ENCODE assay signal across 28 cellular contexts in the genomic region with DNA sequence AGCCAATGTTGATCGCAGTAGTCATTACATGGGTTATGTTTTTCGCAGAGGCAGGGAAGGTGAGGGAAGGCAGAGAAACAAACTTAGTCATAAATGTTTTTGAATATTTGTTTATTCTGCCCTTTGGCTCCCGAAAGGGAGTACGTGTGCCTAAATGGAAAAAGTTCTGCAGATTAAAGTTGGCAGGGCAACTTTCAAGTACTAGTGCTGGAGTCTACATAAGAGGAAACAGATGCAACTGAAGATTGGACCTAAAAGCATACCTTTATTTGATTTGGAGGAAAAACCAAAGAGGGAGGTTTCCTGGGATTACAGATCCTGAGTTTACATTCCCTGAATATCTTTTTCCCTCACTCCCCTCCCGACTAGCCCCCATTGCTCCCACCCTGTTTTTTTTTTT. TPM values are rescaled to one million over a fixed set of nuclear protein-coding genes. Genes with fewer than 3 reads are reported as not detected.
DNase-seq lines count a peak whose midpoint lies in the region; ATAC-seq and TF ChIP-seq lines count a peak whose summit lies in the region.
"Had no signal": no experiment of that assay in that cellular context is flagged by ENCODE, and none has a peak within 500 bp of the region (broad histone marks: within the 10 kb centered on the region; RNA-seq: fewer than 3 reads in every experiment).

No MANE protein-coding gene starts in this region.

- peak overlapping the region in 1 of 12 donors; percentile 8 for H3K4me3 ChIP-seq in heart left ventricle
- peak overlapping the region; percentile 9 for H3K4me3 ChIP-seq in right cardiac atrium (ENCODE audit: low read length)
- H3K4me3 ChIP-seq in gastrocnemius medialis, result no peak overlapping the region
- no peak overlapping the region for H3K4me3 ChIP-seq in A673 (ENCODE audit: low read depth, low read length, poor library complexity, severe bottlenecking)
- H3K4me3 ChIP-seq: ovary, sigmoid colon had no signal

- DNase-seq in heart left ventricle, result no peak
- no peak for DNase-seq in Right ventricle myocardium inferior (ENCODE audit: missing footprints)
- DNase-seq in WTC11 (ENCODE audit: low spot score), result no peak
- no peak for DNase-seq in right cardiac atrium
- DNase-seq in gastrocnemius medialis, result no peak
- DNase-seq in A673 (ENCODE audit: low spot score), result no peak
- no peak for DNase-seq in activated naive CD8-positive, alpha-beta T cell treated with anti-CD3 and anti-CD28 coated beads, Interleukin-2, amount 50 U/mL, for 24 hours
- DNase-seq: activated CD8-positive, alpha-beta T cell treated with anti-CD3 and anti-CD28 coated beads, Interleukin-2, amount 10 ng/mL, durations not matched to agents 7 days and 5 days; activated naive CD4-positive, alpha-beta T cell treated with anti-CD3 and anti-CD28 coated beads for 36 hours; activated T-cell treated with anti-CD3 and anti-CD28 coated beads, Interleukin-2, amount 50 U/mL, for 24 hours; aorta; BE2C; Calu3; EL; H7; mesenchymal stem cell; naive thymus-derived CD4-positive, alpha-beta T cell; NCI-H146; NCI-H526; ovary; sigmoid colon; SK-N-SH; stimulated activated CD8-positive, alpha-beta memory T cell treated with anti-CD3 and anti-CD28 coated beads, Interleukin-4, amount 100 ng/mL, for 48 hours; T1000 had no signal

- CTCF ChIA-PET in WTC11 (lab: Charles Lee), result interaction anchor here (1.0 to 2.1 kb wide), 2 partner anchors 109 to 119 kb away, joined by 4 to 5 read pairs; no protein-coding TSS in a partner anchor
- CTCF ChIA-PET in A673 (lab: Charles Lee), result no interaction called here

- TF ChIP-seq CTCF in heart left ventricle (IDR thresholded peaks at IDR 0.05), result no peak
- no peak for TF ChIP-seq CTCF in WTC11 (IDR thresholded peaks at IDR 0.05)
- no peak for TF ChIP-seq CTCF in gastrocnemius medialis (IDR thresholded peaks at IDR 0.05 in 4 of 5, conservative IDR thresholded peaks at IDR 0.05 in 1 of 5)
- TF ChIP-seq CTCF in A673 (conservative IDR thresholded peaks at IDR 0.05; ENCODE audit: low read depth, low read length), result no peak

- POLR2A ChIA-PET in WTC11 (lab: Charles Lee) (no interaction called here), A673 (lab: Charles Lee; ENCODE audit: low non-redundant PET) (no interaction called here)

- intact Hi-C loops in heart left ventricle (cut with DNase I) (loop anchor here in 4 of 10 donors (5.0 to 10.0 kb wide), 3 partner anchors 36 to 111 kb away; no protein-coding TSS in a partner anchor), Right ventricle myocardium inferior (cut with DNase I) (loop anchor here (2.0 kb wide), 1 partner anchor 51 kb away; no protein-coding TSS in a partner anchor), right cardiac atrium (cut with DNase I) (no loop called here), gastrocnemius medialis (cut with DNase I; ENCODE audit: low total_unique reads) (loop anchor here (5.0 to 10.0 kb wide), 2 partner anchors 51 to 111 kb away; no protein-coding TSS in a partner anchor), A673 (cut with micrococcal nuclease; ENCODE audit: unreplicated experiment) (no loop called here)

- TF ChIP-seq POLR2A in heart left ventricle (IDR thresholded peaks at IDR 0.05) (no peak), gastrocnemius medialis (IDR thresholded peaks at IDR 0.05) (no peak)

- H3K4me1 ChIP-seq in heart left ventricle, result peaks cover 3 to 79% (median 50%) of the 10 kb centered on the region in 12 donors
- peaks cover 7% of the 10 kb centered on the region for H3K4me1 ChIP-seq in right cardiac atrium (ENCODE audit: control insufficient read depth, insufficient read depth, low read length)
- H3K4me1 ChIP-seq in gastrocnemius medialis, result peaks cover 55 to 64% of the 10 kb centered on the region in 2 donors
- peaks cover 46% of the 10 kb centered on the region for H3K4me1 ChIP-seq in A673 (ENCODE audit: insufficient read depth, low read length, poor library complexity, severe bottlenecking)
- H3K4me1 ChIP-seq: BE2C had no signal

- H3K27me3 ChIP-seq in heart left ventricle (no peaks in the 10 kb centered on the region), right cardiac atrium (ENCODE audit: control insufficient read depth, insufficient read depth) (no peaks in the 10 kb centered on the region), gastrocnemius medialis (no peaks in the 10 kb centered on the region), A673 (replicated peaks; ENCODE audit: insufficient read depth, low read depth, low read length, poor library complexity) (no peaks in the 10 kb centered on the region)
- H3K27me3 ChIP-seq: BE2C, ovary, sigmoid colon had no signal

- peak overlapping the region; percentile 91 for H3K27ac Mint-ChIP-seq in WTC11
- H3K27ac Mint-ChIP-seq in activated naive CD8-positive, alpha-beta T cell treated with anti-CD3 and anti-CD28 coated beads, Interleukin-2, amount 50 U/mL, for 24 hours, result no peak overlapping the region
- H3K27ac Mint-ChIP-seq: activated CD8-positive, alpha-beta T cell treated with anti-CD3 and anti-CD28 coated beads, Interleukin-2, amount 10 ng/mL, durations not matched to agents 7 days and 5 days; activated naive CD4-positive, alpha-beta T cell treated with anti-CD3 and anti-CD28 coated beads for 36 hours; activated T-cell treated with anti-CD3 and anti-CD28 coated beads, Interleukin-2, amount 50 U/mL, for 24 hours; naive thymus-derived CD4-positive, alpha-beta T cell had no signal

- in situ Hi-C loops in gastrocnemius medialis (cut with MboI; ENCODE audit: low sequenced_read_pairs in 4 of 4), result no loop called here

- H3K9me3 ChIP-seq in heart left ventricle (no peaks in the 10 kb centered on the region), right cardiac atrium (ENCODE audit: control insufficient read depth, low read length) (no peaks in the 10 kb centered on the region), gastrocnemius medialis (no peaks in the 10 kb centered on the region), A673 (ENCODE audit: low read depth, low read length, poor library complexity, severe bottlenecking) (no peaks in the 10 kb centered on the region)
- H3K9me3 ChIP-seq: BE2C, ovary, sigmoid colon, SK-N-SH had no signal

- no peaks in the 10 kb centered on the region for H3K9me3 Mint-ChIP-seq in WTC11
- no peaks in the 10 kb centered on the region for H3K9me3 Mint-ChIP-seq in activated naive CD8-positive, alpha-beta T cell treated with anti-CD3 and anti-CD28 coated beads, Interleukin-2, amount 50 U/mL, for 24 hours
- H3K9me3 Mint-ChIP-seq: activated naive CD4-positive, alpha-beta T cell treated with anti-CD3 and anti-CD28 coated beads for 36 hours; activated T-cell treated with anti-CD3 and anti-CD28 coated beads, Interleukin-2, amount 50 U/mL, for 24 hours; central memory CD8-positive, alpha-beta T cell; naive thymus-derived CD4-positive, alpha-beta T cell had no signal

- ATAC-seq in heart left ventricle (peak in 1 of 4 donors; percentile 17), Right ventricle myocardium inferior (no peak), WTC11 (no peak), right cardiac atrium (peak; percentile 30 to 65), gastrocnemius medialis (no peak), GM21717 (IDR thresholded peaks at IDR 0.05; ENCODE audit: unreplicated experiment) (no peak)
- no peak for ATAC-seq in activated naive CD8-positive, alpha-beta T cell treated with anti-CD3 and anti-CD28 coated beads, Interleukin-2, amount 50 U/mL, for 24 hours
- ATAC-seq: activated CD4-positive, CD25-positive, alpha-beta regulatory T cell treated with anti-CD3 and anti-CD28 coated beads, Interleukin-2, amount 50 U/mL, for 24 hours; activated CD8-positive, alpha-beta T cell treated with anti-CD3 and anti-CD28 coated beads, Interleukin-2, amount 10 ng/mL, durations not matched to agents 7 days and 5 days; esophagus mucosa; naive thymus-derived CD4-positive, alpha-beta T cell had no signal

- H3K36me3 ChIP-seq in heart left ventricle, result peaks cover 0 to 23% (median 0%) of the 10 kb centered on the region in 9 donors
- H3K36me3 ChIP-seq in gastrocnemius medialis, result no peaks in the 10 kb centered on the region
- H3K36me3 ChIP-seq in A673 (ENCODE audit: insufficient read depth, low read length, poor library complexity, severe bottlenecking), result peaks cover 52% of the 10 kb centered on the region
- H3K36me3 ChIP-seq: ovary, sigmoid colon had no signal

- peaks cover 67% of the 10 kb centered on the region for H3K4me1 Mint-ChIP-seq in WTC11
- H3K4me1 Mint-ChIP-seq in activated naive CD8-positive, alpha-beta T cell treated with anti-CD3 and anti-CD28 coated beads, Interleukin-2, amount 50 U/mL, for 24 hours, result peaks cover 47% of the 10 kb centered on the region

- peaks cover 35% of the 10 kb centered on the region for H3K36me3 Mint-ChIP-seq in WTC11
- H3K36me3 Mint-ChIP-seq in activated naive CD8-positive, alpha-beta T cell treated with anti-CD3 and anti-CD28 coated beads, Interleukin-2, amount 50 U/mL, for 24 hours (ENCODE audit: low read depth), result peaks cover 50% of the 10 kb centered on the region

- peak overlapping the region; percentile 32; the same call in 1 of the 2 replicates for H3K4me3 Mint-ChIP-seq in WTC11
- H3K4me3 Mint-ChIP-seq in activated naive CD8-positive, alpha-beta T cell treated with anti-CD3 and anti-CD28 coated beads, Interleukin-2, amount 50 U/mL, for 24 hours, result no peak overlapping the region
- H3K4me3 Mint-ChIP-seq: activated CD8-positive, alpha-beta T cell treated with anti-CD3 and anti-CD28 coated beads, Interleukin-2, amount 10 ng/mL, durations not matched to agents 7 days and 5 days; activated naive CD4-positive, alpha-beta T cell treated with anti-CD3 and anti-CD28 coated beads for 36 hours; activated T-cell treated with anti-CD3 and anti-CD28 coated beads, Interleukin-2, amount 50 U/mL, for 24 hours; central memory CD8-positive, alpha-beta T cell had no signal

- H3K27ac ChIP-seq in heart left ventricle, result peak overlapping the region; percentile 35 to 87 (median 77)
- peak overlapping the region; percentile 68 for H3K27ac ChIP-seq in right cardiac atrium (ENCODE audit: low read length)
- H3K27ac ChIP-seq in gastrocnemius medialis, result peak overlapping the region in 3 of 4 donors; percentile 4 to 85 (median 16)
- no peak overlapping the region for H3K27ac ChIP-seq in A673 (ENCODE audit: low read depth, low read length, poor library complexity, severe bottlenecking)
- H3K27ac ChIP-seq: ovary had no signal

- no TSS peak for BruUV-seq in A673 (replicated peaks; lab: Mats Ljungman, UMichigan)

- WGBS in heart left ventricle, 4 donors, result 34 to 52% (median 46%) methylated on average over 5 of the region's 5 CpGs
- 53% methylated on average over 5 of the region's 5 CpGs for WGBS in right cardiac atrium

- no peaks in the 10 kb centered on the region for H3K27me3 Mint-ChIP-seq in WTC11 (ENCODE audit: low read depth)
- H3K27me3 Mint-ChIP-seq in activated naive CD8-positive, alpha-beta T cell treated with anti-CD3 and anti-CD28 coated beads, Interleukin-2, amount 50 U/mL, for 24 hours, result no peaks in the 10 kb centered on the region
- H3K27me3 Mint-ChIP-seq: activated T-cell treated with anti-CD3 and anti-CD28 coated beads, Interleukin-2, amount 50 U/mL, for 24 hours; central memory CD8-positive, alpha-beta T cell; naive thymus-derived CD4-positive, alpha-beta T cell had no signal

RNA-seq across cellular contexts. Expression of gene HSD17B12, which starts 5.7 kb away (rescaled TPM):
- 100 to 1,000 TPM in 1 of 9 donors, 10 to 100 TPM in 8; 40.5 to 114 (median 80.1) TPM for total RNA-seq in heart left ventricle
- 10 to 100 TPM; 41.9 to 46.0 TPM for polyA plus RNA-seq in heart left ventricle
- total RNA-seq in Right ventricle myocardium inferior, result 61.2 TPM
- 143 to 149 TPM (median 149 TPM) in 3 replicates for total RNA-seq in WTC11 (2021)
- 100 to 1,000 TPM; 102 to 147 (median 112) TPM for total RNA-seq in right cardiac atrium
- polyA plus RNA-seq in right cardiac atrium, result 69.1 TPM
- total RNA-seq in gastrocnemius medialis, result 10 to 100 TPM; 20.5 to 41.1 (median 28.6) TPM
- total RNA-seq in A673 (2021), result 305 and 307 TPM in 2 replicates

Comparison
In these comparisons a context has a peak if more than half of its experiments do, and no peak if none do; other contexts are left out.
1. ATAC-seq: peak in right cardiac atrium (2 of 2); none in Right ventricle myocardium inferior (single experiment), WTC11 (single experiment), gastrocnemius medialis (0 of 2), GM21717 (single experiment) and activated naive CD8-positive, alpha-beta T cell treated with anti-CD3 and anti-CD28 coated beads, Interleukin-2, amount 50 U/mL, for 24 hours (single experiment).
2. intact Hi-C loops: an anchor here in Right ventricle myocardium inferior (2.0 kb wide) and gastrocnemius medialis (5.0 to 10.0 kb wide); none called in right cardiac atrium and A673.